In the genomic region with DNA sequence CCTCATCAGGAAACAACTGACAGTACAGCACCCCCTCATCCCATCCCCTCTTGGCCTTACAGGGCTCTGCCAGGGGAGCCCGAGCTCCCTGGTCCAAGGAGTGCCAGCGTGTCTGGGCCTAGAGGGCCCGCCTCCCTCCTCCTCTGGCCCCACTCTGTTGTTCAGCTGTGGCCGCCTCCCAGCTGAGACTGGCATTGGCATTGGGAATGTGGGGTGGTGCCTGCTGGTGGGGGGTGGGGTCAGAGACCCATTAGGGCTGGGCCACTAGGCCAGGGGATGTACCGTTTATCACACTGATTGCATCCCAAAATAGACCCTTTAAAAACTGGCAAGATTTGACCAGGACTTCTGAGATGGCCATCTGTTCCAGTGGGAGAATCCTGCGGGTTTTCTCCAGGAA, we compare ENCODE assay signal across 1 cellular context.
TF ChIP-seq lines count a peak whose summit lies in the region.

No MANE protein-coding gene starts in this region.

TF ChIP-seq in WTC11, 78 proteins besides CTCF, POLR2A, EP300 and RAD21 (continued from another document):
- TF ChIP-seq, protein P1, sequence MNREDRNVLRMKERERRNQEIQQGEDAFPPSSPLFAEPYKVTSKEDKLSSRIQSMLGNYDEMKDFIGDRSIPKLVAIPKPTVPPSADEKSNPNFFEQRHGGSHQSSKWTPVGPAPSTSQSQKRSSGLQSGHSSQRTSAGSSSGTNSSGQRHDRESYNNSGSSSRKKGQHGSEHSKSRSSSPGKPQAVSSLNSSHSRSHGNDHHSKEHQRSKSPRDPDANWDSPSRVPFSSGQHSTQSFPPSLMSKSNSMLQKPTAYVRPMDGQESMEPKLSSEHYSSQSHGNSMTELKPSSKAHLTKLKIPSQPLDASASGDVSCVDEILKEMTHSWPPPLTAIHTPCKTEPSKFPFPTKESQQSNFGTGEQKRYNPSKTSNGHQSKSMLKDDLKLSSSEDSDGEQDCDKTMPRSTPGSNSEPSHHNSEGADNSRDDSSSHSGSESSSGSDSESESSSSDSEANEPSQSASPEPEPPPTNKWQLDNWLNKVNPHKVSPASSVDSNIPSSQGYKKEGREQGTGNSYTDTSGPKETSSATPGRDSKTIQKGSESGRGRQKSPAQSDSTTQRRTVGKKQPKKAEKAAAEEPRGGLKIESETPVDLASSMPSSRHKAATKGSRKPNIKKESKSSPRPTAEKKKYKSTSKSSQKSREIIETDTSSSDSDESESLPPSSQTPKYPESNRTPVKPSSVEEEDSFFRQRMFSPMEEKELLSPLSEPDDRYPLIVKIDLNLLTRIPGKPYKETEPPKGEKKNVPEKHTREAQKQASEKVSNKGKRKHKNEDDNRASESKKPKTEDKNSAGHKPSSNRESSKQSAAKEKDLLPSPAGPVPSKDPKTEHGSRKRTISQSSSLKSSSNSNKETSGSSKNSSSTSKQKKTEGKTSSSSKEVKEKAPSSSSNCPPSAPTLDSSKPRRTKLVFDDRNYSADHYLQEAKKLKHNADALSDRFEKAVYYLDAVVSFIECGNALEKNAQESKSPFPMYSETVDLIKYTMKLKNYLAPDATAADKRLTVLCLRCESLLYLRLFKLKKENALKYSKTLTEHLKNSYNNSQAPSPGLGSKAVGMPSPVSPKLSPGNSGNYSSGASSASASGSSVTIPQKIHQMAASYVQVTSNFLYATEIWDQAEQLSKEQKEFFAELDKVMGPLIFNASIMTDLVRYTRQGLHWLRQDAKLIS (CRISPR knock-in tag; IDR thresholded peaks at IDR 0.05; ENCODE audit: borderline replicate concordance): no peak
- TF ChIP-seq, protein P2, sequence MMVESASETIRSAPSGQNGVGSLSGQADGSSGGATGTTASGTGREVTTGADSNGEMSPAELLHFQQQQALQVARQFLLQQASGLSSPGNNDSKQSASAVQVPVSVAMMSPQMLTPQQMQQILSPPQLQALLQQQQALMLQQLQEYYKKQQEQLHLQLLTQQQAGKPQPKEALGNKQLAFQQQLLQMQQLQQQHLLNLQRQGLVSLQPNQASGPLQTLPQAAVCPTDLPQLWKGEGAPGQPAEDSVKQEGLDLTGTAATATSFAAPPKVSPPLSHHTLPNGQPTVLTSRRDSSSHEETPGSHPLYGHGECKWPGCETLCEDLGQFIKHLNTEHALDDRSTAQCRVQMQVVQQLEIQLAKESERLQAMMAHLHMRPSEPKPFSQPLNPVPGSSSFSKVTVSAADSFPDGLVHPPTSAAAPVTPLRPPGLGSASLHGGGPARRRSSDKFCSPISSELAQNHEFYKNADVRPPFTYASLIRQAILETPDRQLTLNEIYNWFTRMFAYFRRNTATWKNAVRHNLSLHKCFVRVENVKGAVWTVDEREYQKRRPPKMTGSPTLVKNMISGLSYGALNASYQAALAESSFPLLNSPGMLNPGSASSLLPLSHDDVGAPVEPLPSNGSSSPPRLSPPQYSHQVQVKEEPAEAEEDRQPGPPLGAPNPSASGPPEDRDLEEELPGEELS (CRISPR knock-in tag; IDR thresholded peaks at IDR 0.05): no peak
- no peak for TF ChIP-seq ZNF423 (CRISPR knock-in tag; IDR thresholded peaks at IDR 0.05)
- no peak for TF ChIP-seq ZBTB21 (CRISPR knock-in tag; IDR thresholded peaks at IDR 0.05; ENCODE audit: borderline replicate concordance)
